ENCODE assay signal across 8 cellular contexts in the genomic region with DNA sequence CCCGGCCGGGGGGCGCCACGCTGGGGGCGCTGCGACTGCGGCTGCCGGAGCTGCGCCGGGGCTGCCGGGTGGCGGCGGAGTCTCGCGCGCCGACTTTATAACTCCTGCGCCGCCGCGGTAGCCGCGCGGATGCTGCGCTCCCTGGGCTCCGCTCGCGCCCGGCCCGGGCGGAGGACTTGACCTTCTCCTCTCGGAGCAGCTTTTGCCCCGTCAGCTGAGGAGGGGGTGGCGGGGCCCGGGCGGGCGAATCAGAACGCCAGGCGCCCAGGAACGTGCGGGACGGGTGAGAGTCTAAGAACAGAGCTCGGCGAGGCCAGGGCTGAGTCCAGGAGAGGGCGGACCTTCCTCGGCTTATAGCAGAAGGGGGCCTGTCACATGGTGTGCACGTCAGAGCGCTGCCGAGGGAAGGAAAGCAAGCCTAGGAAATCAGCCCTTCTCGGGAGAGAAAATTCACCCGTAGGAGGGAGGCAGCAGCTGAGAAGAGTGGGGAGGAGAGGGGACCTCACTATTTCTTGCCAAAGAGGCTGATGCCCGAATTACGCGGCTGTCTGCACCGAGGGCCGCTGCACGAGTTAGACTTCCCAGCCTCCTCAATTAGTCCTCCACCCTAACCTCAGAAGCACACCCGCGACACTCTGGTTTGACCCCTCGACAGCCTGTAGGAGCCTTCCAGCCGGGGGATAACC. TPM values are rescaled to one million over a fixed set of nuclear protein-coding genes. Genes with fewer than 3 reads are reported as not detected.
A peak's percentile ranks its signal among the peaks of the same experiment; 100 is the strongest.
DNase-seq lines count a peak whose midpoint lies in the region; ATAC-seq and TF ChIP-seq lines count a peak whose summit lies in the region.

A gene (minus strand): TSS at position 327 of the 686 bp plus-strand sequence. CDS start 415 bp downstream, outside the sequence.

- intact Hi-C loops in breast epithelium (cut with DNase I; ENCODE audit: low total_unique reads), result no loop called here

- peak within 1 kb of the TSS in 1 of 2 donors; percentile 39 for H3K27ac ChIP-seq in breast epithelium
- H3K27ac ChIP-seq in skin epidermis, result peak within 1 kb of the TSS in 6 of 21 experiments; percentile 38 to 58 (median 47)

- DNase-seq in AG09309 (ENCODE audit: low read depth) (peak; percentile 83), M059J (ENCODE audit: low read depth) (peak; percentile 95), SK-MEL-5 (ENCODE audit: low read depth, low spot score) (peak; percentile 93), breast epithelium (ENCODE audit: low spot score in 2 of 2) (no peak), immature natural killer cell (peak; percentile 35 to 48 (median 43))

- peak within 1 kb of the TSS; percentile 12 to 85 (median 61) for H3K27ac Mint-ChIP-seq in immature natural killer cell

- ATAC-seq in GM18867 (IDR thresholded peaks at IDR 0.05; ENCODE audit: unreplicated experiment), result peak; percentile 66
- ATAC-seq in HG03139 (IDR thresholded peaks at IDR 0.05; ENCODE audit: unreplicated experiment), result no peak

- no peaks in the 10 kb centered on the region for H3K36me3 ChIP-seq in breast epithelium

- H3K4me1 Mint-ChIP-seq in immature natural killer cell, result peaks cover 23 to 24% of the 10 kb centered on the region in 2 donors

- in situ Hi-C loops in SK-MEL-5 (cut with HindIII; ENCODE audit: low pct_unique_long_range_greater_than_20kb, low sequenced_read_pairs), result no loop called here

- peaks cover 58 to 73% (median 72%) of the 10 kb centered on the region in 3 donors for H3K27me3 Mint-ChIP-seq in immature natural killer cell (ENCODE audit: low read depth in 3 of 3)

- no peaks in the 10 kb centered on the region for H3K36me3 Mint-ChIP-seq in immature natural killer cell

- H3K9me3 ChIP-seq in breast epithelium, result no peaks in the 10 kb centered on the region

- no peak for TF ChIP-seq POLR2A in breast epithelium (IDR thresholded peaks at IDR 0.05)

- H3K27me3 ChIP-seq in breast epithelium, result peaks cover 9 to 86% of the 10 kb centered on the region in 2 donors

- H3K4me3 ChIP-seq in AG09309 (ENCODE audit: control insufficient read depth, low read depth, low read length), result peak within 1 kb of the TSS; percentile 65
- H3K4me3 ChIP-seq in breast epithelium, result peak within 1 kb of the TSS; percentile 38 to 68 (median 42)
- peak within 1 kb of the TSS; percentile 30 to 48 (median 39) for H3K4me3 ChIP-seq in skin epidermis

- peak; percentile 2 for TF ChIP-seq CTCF in AG09309 (IDR thresholded peaks at IDR 0.05; ENCODE audit: control insufficient read depth, insufficient read depth, low read depth, low read length, missing control alignments)
- TF ChIP-seq CTCF in breast epithelium (IDR thresholded peaks at IDR 0.05), result no peak

- peaks cover 0 to 7% of the 10 kb centered on the region in 2 donors for H3K4me1 ChIP-seq in breast epithelium

- peaks cover 0 to 23% (median 11%) of the 10 kb centered on the region in 6 donors for H3K9me3 Mint-ChIP-seq in immature natural killer cell

- H3K4me3 Mint-ChIP-seq in immature natural killer cell, result peak within 1 kb of the TSS; percentile 88 to 92 (median 91)

RNA-seq across cellular contexts. Expression of the gene that starts here (rescaled TPM):
- 17.1 and 17.4 TPM in 2 replicates for total RNA-seq in M059J (2014; rRNA removed; shearing (Covaris generic))
- 5.3 and 13.1 TPM in 2 replicates for total RNA-seq in SK-MEL-5 (2014; rRNA removed; shearing (Covaris generic))
- polyA plus RNA-seq in SK-MEL-5 (2015; cell fraction: cytosol; rRNA removed), result 11.9 and 15.1 TPM in 2 replicates
- 2.5 and 3.7 TPM in 2 replicates for polyA plus RNA-seq in SK-MEL-5 (2015; cell fraction: nucleus; rRNA removed)
- under 1 TPM in 2 of 3 donors, not detected in 1; 0.29 to 0.32 TPM for total RNA-seq in breast epithelium
- polyA plus RNA-seq in immature natural killer cell, result not detected

Comparison
In these comparisons a context has a peak if more than half of its experiments do, and no peak if none do; other contexts are left out.
1. Peak in DNase-seq in immature natural killer cell; RNA of the gene not detected or under 1 TPM.
2. DNase-seq: peak in AG09309 (single experiment), M059J (single experiment) and SK-MEL-5 (single experiment); none in breast epithelium (0 of 2).
3. Peak in every context shown above with its lines, with median percentiles within 50 percentile points of each other: H3K4me3 ChIP-seq.